11 cellular contexts compared by ENCODE assay signal in genomic region chr12:67989184-67989965, GRCh38. TPM values are rescaled to one million over a fixed set of nuclear protein-coding genes. Genes with fewer than 3 reads are reported as not detected.
DNase-seq lines count a peak whose midpoint lies in the region; ATAC-seq and TF ChIP-seq lines count a peak whose summit lies in the region.
"Had no signal": no experiment of that assay in that cellular context is flagged by ENCODE, and none has a peak within 500 bp of the region (broad histone marks: within the 10 kb centered on the region; RNA-seq: fewer than 3 reads in every experiment).

Gene IFNG-AS1, plus strand, starts transcription at chr12:67989447.

- peak within 1 kb of the TSS; percentile 46 for H3K4me3 ChIP-seq in BLaER1

- H3K27me3 ChIP-seq in BLaER1, result no peaks in the 10 kb centered on the region

- DNase-seq in occipital lobe (lab: John Stamatoyannopoulos, UW) (no peak), globus pallidus (ENCODE audit: low spot score) (no peak), epidermal melanocyte (ENCODE audit: insufficient read length, low spot score) (no peak), amygdala (lab: John Stamatoyannopoulos, UW) (no peak)
- DNase-seq: effector CD4-positive, alpha-beta T cell; kidney; retina had no signal

- no peak within 1 kb of the TSS for H3K9ac ChIP-seq in BLaER1

- ATAC-seq in GM18907 (IDR thresholded peaks at IDR 0.05; ENCODE audit: unreplicated experiment) (peak; percentile 43), HG02885 (IDR thresholded peaks at IDR 0.05; ENCODE audit: poor library complexity, unreplicated experiment) (peak; percentile 35)

- peaks cover 41% of the 10 kb centered on the region for H3K4me1 ChIP-seq in BLaER1

- peak within 1 kb of the TSS; percentile 73 for H3K27ac ChIP-seq in BLaER1
- peak within 1 kb of the TSS; percentile 52 for H3K27ac ChIP-seq in VCaP

- no peaks in the 10 kb centered on the region for H3K36me3 ChIP-seq in BLaER1

- peak within 1 kb of the TSS; percentile 82 for H3K4me2 ChIP-seq in BLaER1

- no peak for TF ChIP-seq CTCF in VCaP (conservative IDR thresholded peaks at IDR 0.05)

- peaks cover 22% of the 10 kb centered on the region for H3K9me3 ChIP-seq in BLaER1

- no peaks in the 10 kb centered on the region for H4K20me1 ChIP-seq in BLaER1

RNA-seq across cellular contexts. Expression of gene IFNG-AS1, which starts in this region (rescaled TPM):
- total RNA-seq in occipital lobe, result not detected
